In the genomic region with DNA sequence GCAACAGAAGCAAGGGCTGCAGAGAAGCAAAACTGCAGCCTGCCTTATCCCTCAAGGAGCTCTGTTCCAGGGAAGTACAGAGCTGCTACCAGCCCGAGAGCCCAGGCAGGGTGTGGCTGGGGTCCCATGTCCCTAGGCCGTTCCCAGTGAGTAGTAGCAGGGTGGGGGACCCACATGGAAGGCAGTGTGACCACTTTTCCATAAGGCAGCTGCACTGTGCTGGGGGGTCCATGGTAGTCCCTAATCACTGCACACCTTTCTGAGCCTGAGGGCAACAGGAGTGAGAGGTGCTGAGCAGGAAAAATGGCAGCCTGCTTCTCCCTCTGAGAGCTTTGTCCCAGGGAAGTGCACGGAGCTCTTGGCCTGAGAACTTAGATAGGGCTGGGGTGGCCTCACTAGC, we compare ENCODE assay signal across 31 cellular contexts.
"Had no signal": no experiment of that assay in that cellular context is flagged by ENCODE, and none has a peak within 500 bp of the region (broad histone marks: within the 10 kb centered on the region; RNA-seq: fewer than 3 reads in every experiment).

No MANE protein-coding gene starts in this region.

- H3K27me3 ChIP-seq: ovary, right lobe of liver, spleen, suprapubic skin, testis, tibial artery, transverse colon, upper lobe of right lung, uterus had no signal

- H3K36me3 Mint-ChIP-seq: type B pancreatic cell had no signal

- H3K27ac Mint-ChIP-seq: natural killer cell treated with Interleukin-12 subunit alpha and Interleukin-12 subunit beta and Interleukin-15 and Interleukin-18, amount 100 ng/mL, for 72 hours; nephron progenitor cell; progenitor cell of endocrine pancreas; stimulated activated memory B cell treated with anti-CD40 and anti-IgM and Interleukin-4, amounts not matched to agents 10 μg/mL and 1 μg/mL and 100 μg/mL, for 72 hours; stimulated activated naive CD8-positive, alpha-beta T cell treated with anti-CD3 and anti-CD28 coated beads, Interleukin-15, amount 100 ng/mL, for 72 hours; type B pancreatic cell had no signal

- H3K9ac ChIP-seq: parathyroid adenoma had no signal

- H3K27ac ChIP-seq: ovary, parathyroid adenoma, psoas muscle, right lobe of liver, skin epidermis, spleen, suprapubic skin, testis, tibial artery, upper lobe of right lung, uterus had no signal

- H3K4me3 ChIP-seq: ovary, psoas muscle, right lobe of liver, skin epidermis, smooth muscle cell, spleen, suprapubic skin, testis, tibial artery, transverse colon, upper lobe of right lung, uterus had no signal

- H3K36me3 ChIP-seq: ovary, right lobe of liver, spleen, suprapubic skin, tibial artery, transverse colon, upper lobe of right lung, uterus had no signal

- ATAC-seq: naive thymus-derived CD8-positive, alpha-beta T cell; psoas muscle; right cardiac atrium; stimulated activated memory B cell treated with anti-CD40 and anti-IgM and Interleukin-4, amounts not matched to agents 10 μg/mL and 1 μg/mL and 100 μg/mL, for 72 hours; stimulated activated naive CD8-positive, alpha-beta T cell treated with anti-CD3 and anti-CD28 coated beads, Interleukin-15, amount 100 ng/mL, for 72 hours; stimulated activated naive CD8-positive, alpha-beta T cell treated with anti-CD3 and anti-CD28 coated beads, Interleukin-15, Interleukin-2, amounts not matched to agents 100 U/mL and 50 U/mL, for 24 hours; upper lobe of right lung had no signal

- H3K27me3 Mint-ChIP-seq: naive thymus-derived CD8-positive, alpha-beta T cell; natural killer cell treated with Interleukin-12 subunit alpha and Interleukin-12 subunit beta and Interleukin-15 and Interleukin-18, amount 100 ng/mL, for 72 hours; progenitor cell of endocrine pancreas; stimulated activated memory B cell treated with anti-CD40 and anti-IgM and Interleukin-4, amounts not matched to agents 10 μg/mL and 1 μg/mL and 100 μg/mL, for 72 hours; stimulated activated naive CD8-positive, alpha-beta T cell treated with anti-CD3 and anti-CD28 coated beads, Interleukin-15, amount 100 ng/mL, for 72 hours; type B pancreatic cell had no signal

- H3K4me1 ChIP-seq: parathyroid adenoma, psoas muscle, right lobe of liver, spleen, suprapubic skin, testis, transverse colon, upper lobe of right lung, uterus had no signal

- H3K9me3 Mint-ChIP-seq: natural killer cell treated with Interleukin-12 subunit alpha and Interleukin-12 subunit beta and Interleukin-15 and Interleukin-18, amount 100 ng/mL, for 72 hours; stimulated activated memory B cell treated with anti-CD40 and anti-IgM and Interleukin-4, amounts not matched to agents 10 μg/mL and 1 μg/mL and 100 μg/mL, for 72 hours; type B pancreatic cell had no signal

- H3K4me1 Mint-ChIP-seq: stimulated activated memory B cell treated with anti-CD40 and anti-IgM and Interleukin-4, amounts not matched to agents 10 μg/mL and 1 μg/mL and 100 μg/mL, for 72 hours had no signal

- DNase-seq: naive thymus-derived CD8-positive, alpha-beta T cell; nephron progenitor cell; occipital lobe; ovary; psoas muscle; right cardiac atrium; right lobe of liver; spleen; stimulated activated CD4-positive, alpha-beta T cell treated with anti-CD3 and anti-CD28 coated beads, Interleukin-12 subunit alpha, Interleukin-12 subunit beta, amount 100 ng/mL, for 4 hours; stimulated activated CD4-positive, alpha-beta T cell treated with anti-CD3 and anti-CD28 coated beads, Interleukin-1b, Interleukin-23, amount 100 ng/mL, for 48 hours; stimulated activated CD4-positive, alpha-beta T cell treated with anti-CD3 and anti-CD28 coated beads, Interleukin-4, amount 100 ng/mL, for 1 hour; stimulated activated CD4-positive, alpha-beta T cell treated with anti-CD3 and anti-CD28 coated beads, Interleukin-4, amount 100 ng/mL, for 4 hours; stimulated activated CD8-positive, alpha-beta memory T cell treated with anti-CD3 and anti-CD28 coated beads, Interleukin-4, amount 100 ng/mL, for 48 hours; stimulated activated naive CD4-positive, alpha-beta T cell; stimulated activated naive CD8-positive, alpha-beta T cell treated with anti-CD3 and anti-CD28 coated beads, Interleukin-15, amount 100 ng/mL, for 72 hours; stimulated activated naive CD8-positive, alpha-beta T cell treated with anti-CD3 and anti-CD28 coated beads, Interleukin-15, Interleukin-2, amounts not matched to agents 100 U/mL and 50 U/mL, for 24 hours; substantia nigra; testis; tibial artery; transverse colon; upper lobe of right lung; uterus had no signal

- H3K4me3 Mint-ChIP-seq: naive thymus-derived CD8-positive, alpha-beta T cell; natural killer cell treated with Interleukin-12 subunit alpha and Interleukin-12 subunit beta and Interleukin-15 and Interleukin-18, amount 100 ng/mL, for 72 hours; nephron progenitor cell; neural crest cell; stimulated activated memory B cell treated with anti-CD40 and anti-IgM and Interleukin-4, amounts not matched to agents 10 μg/mL and 1 μg/mL and 100 μg/mL, for 72 hours; stimulated activated naive CD8-positive, alpha-beta T cell treated with anti-CD3 and anti-CD28 coated beads, Interleukin-15, amount 100 ng/mL, for 72 hours; type B pancreatic cell had no signal

- H3K9me3 ChIP-seq: ovary, psoas muscle, right lobe of liver, suprapubic skin, testis, tibial artery, transverse colon, upper lobe of right lung, uterus had no signal
